In the genomic region with DNA sequence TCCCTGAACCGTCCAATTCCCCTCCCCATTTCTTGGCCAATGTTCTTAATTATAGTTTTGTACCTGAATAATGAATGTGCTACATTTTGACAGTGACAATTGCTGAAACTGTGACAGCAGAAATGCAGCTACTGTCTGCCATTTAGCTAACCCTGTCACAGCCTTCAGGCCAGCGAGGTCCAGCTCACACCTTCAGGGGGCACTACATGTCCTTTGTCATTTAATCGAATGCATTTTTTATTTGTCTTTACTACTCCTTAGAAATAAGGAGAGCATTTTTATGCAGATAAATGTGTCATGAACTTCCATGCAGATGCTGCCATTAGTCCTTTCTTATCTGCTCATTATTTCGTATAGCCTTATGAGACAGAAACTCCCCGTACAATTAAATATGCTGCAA, we compare ENCODE assay signal across 18 cellular contexts.
DNase-seq lines count a peak whose midpoint lies in the region; ATAC-seq and TF ChIP-seq lines count a peak whose summit lies in the region.
"Had no signal": no experiment of that assay in that cellular context is flagged by ENCODE, and none has a peak within 500 bp of the region (broad histone marks: within the 10 kb centered on the region; RNA-seq: fewer than 3 reads in every experiment).

No MANE protein-coding gene starts in this region.

- H3K9me3 ChIP-seq in PC-9 (ENCODE audit: insufficient read depth, low read depth) (no peaks in the 10 kb centered on the region), trophoblast cell (ENCODE audit: insufficient read depth, low read depth, low read length) (no peaks in the 10 kb centered on the region)
- H3K9me3 ChIP-seq: SJSA1 had no signal

- H3K18ac ChIP-seq in trophoblast cell (ENCODE audit: low read length) = no peak overlapping the region

- H3K36me3 ChIP-seq in H7 (replicated peaks; ENCODE audit: control insufficient read depth, insufficient read depth, low read length) (no peaks in the 10 kb centered on the region), PC-9 (ENCODE audit: low read depth) (no peaks in the 10 kb centered on the region), trophoblast cell (ENCODE audit: control insufficient read depth in 1 of 2, insufficient read depth in 2 of 2, low read length in 2 of 2) (no peaks in the 10 kb centered on the region)
- H3K36me3 ChIP-seq: SJSA1 had no signal

- H3K4me2 ChIP-seq in PC-9 (no peak overlapping the region), trophoblast cell (ENCODE audit: low read length) (no peak overlapping the region)

- no peaks in the 10 kb centered on the region for H4K20me1 ChIP-seq in PC-9 (ENCODE audit: insufficient read depth)

- H3K27ac ChIP-seq in PC-9 (no peak overlapping the region), trophoblast cell (ENCODE audit: low read depth, low read length) (no peak overlapping the region)
- H3K27ac ChIP-seq: C4-2B, SJSA1 had no signal

- no peaks in the 10 kb centered on the region for H3F3A ChIP-seq in PC-9 (ENCODE audit: insufficient read depth, low read depth)

- H3K79me2 ChIP-seq in PC-9 (ENCODE audit: low read depth) (no peaks in the 10 kb centered on the region), trophoblast cell (ENCODE audit: control insufficient read depth, insufficient read depth, low read length, poor library complexity) (no peaks in the 10 kb centered on the region)

- no peak overlapping the region for H3K23ac ChIP-seq in trophoblast cell (ENCODE audit: low read length)

- ATAC-seq in GM21786 (IDR thresholded peaks at IDR 0.05; ENCODE audit: unreplicated experiment) = no peak
- ATAC-seq: HCT116 had no signal

- intact Hi-C loops in PC-9 (cut with micrococcal nuclease; ENCODE audit: unreplicated experiment) = loop anchor here (10.0 kb wide), 2 partner anchors 583 to 1263 kb away; no protein-coding TSS in a partner anchor

- no peak for TF ChIP-seq CTCF in PC-9 (conservative IDR thresholded peaks at IDR 0.05)
- TF ChIP-seq CTCF in epithelial cell of proximal tubule (conservative IDR thresholded peaks at IDR 0.05; ENCODE audit: low read depth, low read length) = peak; percentile 14

- H3K4me3 Mint-ChIP-seq in immature natural killer cell = no peak overlapping the region

- H3K9me3 Mint-ChIP-seq in immature natural killer cell = peaks cover 0 to 3% (median 0%) of the 10 kb centered on the region in 6 donors

- BruUV-seq in PC-9 (replicated peaks; lab: Mats Ljungman, UMichigan) = no TSS peak

- no peak overlapping the region for H3K4me3 ChIP-seq in H7 (ENCODE audit: insufficient read depth, low read depth, low read length)
- no peak overlapping the region for H3K4me3 ChIP-seq in PC-9
- H3K4me3 ChIP-seq in epithelial cell of proximal tubule (ENCODE audit: low read depth, low read length) = no peak overlapping the region
- no peak overlapping the region for H3K4me3 ChIP-seq in trophoblast cell (ENCODE audit: low read depth, low read length)
- H3K4me3 ChIP-seq: SJSA1 had no signal

- H3K27me3 ChIP-seq in H7 (ENCODE audit: control insufficient read depth, insufficient read depth, low read length) (no peaks in the 10 kb centered on the region), PC-9 (ENCODE audit: insufficient read depth, low read depth) (no peaks in the 10 kb centered on the region), trophoblast cell (ENCODE audit: insufficient read depth, low read length) (no peaks in the 10 kb centered on the region)
- H3K27me3 ChIP-seq: SJSA1 had no signal

- no peak overlapping the region for H4K12ac ChIP-seq in trophoblast cell (ENCODE audit: low read depth, low read length)

- H3K4ac ChIP-seq in trophoblast cell (ENCODE audit: low read depth, low read length) = no peak overlapping the region

- H3K27ac Mint-ChIP-seq in immature natural killer cell = no peak overlapping the region

- no peak overlapping the region for H4K91ac ChIP-seq in trophoblast cell (ENCODE audit: low read depth, low read length)

- H3K4me1 Mint-ChIP-seq in immature natural killer cell = no peaks in the 10 kb centered on the region

- CTCF ChIA-PET in PC-9 (lab: Charles Lee) = interaction anchor here (0.9 kb wide), 1 partner anchor 84 kb away, joined by 4 read pairs; no protein-coding TSS in a partner anchor

- no peak overlapping the region for H4K8ac ChIP-seq in trophoblast cell (ENCODE audit: low read depth, low read length)

- H3K36me3 Mint-ChIP-seq in immature natural killer cell = no peaks in the 10 kb centered on the region

- no CpG with 5 or more reads among the region's 5 CpGs for WGBS in trophoblast cell (ENCODE audit: extremely low coverage, insufficient coverage, insufficient read length)

- H3K27me3 Mint-ChIP-seq in immature natural killer cell (ENCODE audit: low read depth in 3 of 3) = peaks cover 0 to 3% (median 0%) of the 10 kb centered on the region in 3 donors

- no peak overlapping the region for H3K14ac ChIP-seq in trophoblast cell (ENCODE audit: low read length)

- no peak overlapping the region for H3K9ac ChIP-seq in trophoblast cell (ENCODE audit: low read length)

- H3K9me2 ChIP-seq in PC-9 (ENCODE audit: insufficient read depth) = no peaks in the 10 kb centered on the region

- DNase-seq in H7 (peak; percentile 12), PC-9 (no peak), epithelial cell of proximal tubule (ENCODE audit: low read depth) (no peak), trophoblast cell (no peak), NAMALWA (ENCODE audit: low spot score) (no peak), immature natural killer cell (no peak)
- DNase-seq: ACHN, DMS79, MM.1S, NCI-H146, NCI-H2029 treated with DMSO at 0.1 percent for 48 hours, NCI-H2171 treated with DMSO at 0.1 percent for 48 hours, NCI-H510A, NCI-H748 treated with DMSO at 0.1 percent for 48 hours had no signal

- POLR2A ChIA-PET in PC-9 (lab: Charles Lee; ENCODE audit: unreplicated experiment) = no interaction called here

- no peak overlapping the region for H2BK5ac ChIP-seq in trophoblast cell (ENCODE audit: low read depth, low read length, poor library complexity)

- H2AK5ac ChIP-seq in trophoblast cell (ENCODE audit: low read length) = no peak overlapping the region

- H2BK120ac ChIP-seq in trophoblast cell (ENCODE audit: insufficient read depth, low read length, poor library complexity) = peak overlapping the region; percentile 27

- no peak overlapping the region for H2BK12ac ChIP-seq in trophoblast cell (ENCODE audit: low read length)

- H3K79me1 ChIP-seq in trophoblast cell (ENCODE audit: low read length) = no peaks in the 10 kb centered on the region

- 0 out of 2 replicates have a peak overlapping the region, but pooled peaks have one; percentile 43 for H2AFZ ChIP-seq in PC-9
- no peak overlapping the region for H2AFZ ChIP-seq in trophoblast cell (ENCODE audit: insufficient read depth, low read length, poor library complexity)

- H3K4me1 ChIP-seq in PC-9 (replicated peaks; ENCODE audit: insufficient read depth) (no peaks in the 10 kb centered on the region), trophoblast cell (ENCODE audit: control insufficient read depth in 1 of 2, insufficient read depth in 2 of 2, low read length in 2 of 2) (no peaks in the 10 kb centered on the region)
- H3K4me1 ChIP-seq: SJSA1 had no signal
